ENCODE assay signal across 25 cellular contexts in the genomic region with DNA sequence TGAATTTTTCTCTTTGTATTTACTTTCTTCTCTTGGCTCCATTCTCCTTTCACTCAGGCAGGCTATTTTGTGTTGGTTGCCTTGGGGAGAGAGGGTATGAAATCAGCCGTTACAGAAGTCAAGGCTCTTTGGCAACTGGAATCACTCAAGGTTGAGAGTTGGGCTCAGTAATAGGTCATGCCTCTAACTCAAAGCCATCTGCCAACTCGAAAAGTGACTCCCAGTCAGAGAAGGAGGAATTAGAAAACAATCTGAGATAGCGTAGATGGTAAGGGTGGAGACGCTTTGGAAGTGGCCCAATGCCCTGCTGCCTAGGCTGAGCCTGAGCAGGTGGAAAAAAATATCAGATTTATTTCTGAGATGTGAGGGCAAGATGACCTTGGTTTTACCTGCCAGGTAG.
"Had no signal": no experiment of that assay in that cellular context is flagged by ENCODE, and none has a peak within 500 bp of the region (broad histone marks: within the 10 kb centered on the region; RNA-seq: fewer than 3 reads in every experiment).

No MANE protein-coding gene starts in this region.

- H3K4me3 ChIP-seq: colonic mucosa, coronary artery, dorsolateral prefrontal cortex, esophagus muscularis mucosa, esophagus squamous epithelium, gastrocnemius medialis, gastroesophageal sphincter, heart left ventricle, heart right ventricle, hepatocyte had no signal

- H3K4me2 ChIP-seq: hepatocyte had no signal

- H3K9me3 ChIP-seq: colonic mucosa, esophagus muscularis mucosa, esophagus squamous epithelium, gastrocnemius medialis, gastroesophageal sphincter, heart left ventricle, heart right ventricle had no signal

- H3K36me3 ChIP-seq: colonic mucosa, esophagus muscularis mucosa, esophagus squamous epithelium, gastrocnemius medialis, gastroesophageal sphincter, heart left ventricle, heart right ventricle had no signal

- H3K27ac ChIP-seq: colonic mucosa, coronary artery, dorsolateral prefrontal cortex, epithelial cell of prostate, esophagus muscularis mucosa, esophagus squamous epithelium, foreskin keratinocyte, gastrocnemius medialis, gastroesophageal sphincter, heart left ventricle, heart right ventricle, hepatocyte had no signal

- H2AFZ ChIP-seq: hepatocyte had no signal

- DNase-seq: colonic mucosa; cortex of kidney; dermis blood vessel endothelial cell; dorsolateral prefrontal cortex; effector CD4-positive, alpha-beta T cell; effector CD8-positive, alpha-beta T cell; effector memory CD4-positive, alpha-beta T cell; effector memory CD8-positive, alpha-beta T cell; endodermal cell; erythroblast; esophagus squamous epithelium; foreskin fibroblast; foreskin keratinocyte; foreskin melanocyte; gastrocnemius medialis; glutamatergic neuron; head of caudate nucleus; heart left ventricle; heart right ventricle had no signal

- ATAC-seq: effector memory CD8-positive, alpha-beta T cell; esophagus mucosa; foreskin keratinocyte; gastrocnemius medialis; gastroesophageal sphincter had no signal

- H3K4me1 ChIP-seq: colonic mucosa, esophagus muscularis mucosa, esophagus squamous epithelium, foreskin keratinocyte, gastroesophageal sphincter had no signal

- H3K27me3 ChIP-seq: colonic mucosa, esophagus muscularis mucosa, gastrocnemius medialis, gastroesophageal sphincter, heart left ventricle, heart right ventricle, hepatocyte had no signal

- H3K79me2 ChIP-seq: hepatocyte had no signal
